1 cellular context compared by ENCODE assay signal in the genomic region with DNA sequence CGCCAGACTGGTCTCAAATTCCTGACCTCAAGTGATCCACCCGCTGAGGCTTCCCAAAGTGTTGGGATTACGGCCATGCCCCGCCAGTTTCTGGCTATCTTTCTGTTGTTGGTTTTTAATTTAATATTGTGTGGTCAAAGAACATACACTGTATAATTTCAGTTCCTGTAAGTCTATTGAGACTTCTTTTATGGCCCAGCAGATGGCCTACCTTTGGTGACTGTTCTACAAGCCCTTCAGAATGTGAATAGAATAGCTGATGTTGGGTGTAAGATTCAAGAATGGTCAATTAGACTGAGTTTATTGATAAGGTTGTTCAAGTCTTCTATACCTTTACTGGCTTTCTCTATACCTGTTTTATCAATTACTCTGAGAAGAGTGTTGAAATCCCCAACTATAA.
TF ChIP-seq lines count a peak whose summit lies in the region.

No MANE protein-coding gene starts in this region.

TF ChIP-seq in GM12878, 131 proteins besides CTCF, POLR2A, EP300 and RAD21:
- no peak for TF ChIP-seq POLR2AphosphoS5 (IDR thresholded peaks at IDR 0.05; ENCODE audit: low read length)
